In the genomic region with DNA sequence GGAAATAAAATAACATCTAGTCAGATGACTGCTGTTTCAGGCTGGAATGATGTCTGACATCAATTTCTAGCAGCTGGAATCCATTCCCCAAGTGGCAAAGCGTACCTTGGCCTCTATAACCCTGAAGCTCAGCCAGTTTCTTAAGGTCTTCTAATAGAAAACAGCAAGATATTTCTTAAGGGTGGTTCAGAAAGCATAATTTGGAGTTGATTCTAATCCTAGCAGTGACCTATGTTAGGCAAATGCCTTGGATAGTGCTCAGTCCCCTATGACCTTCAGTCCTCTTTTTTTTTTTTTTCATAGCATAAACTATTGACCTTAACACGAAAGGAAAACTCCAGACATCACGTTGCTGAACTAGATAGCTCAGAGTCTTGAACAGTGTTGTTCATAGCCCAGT, we compare ENCODE assay signal across 23 cellular contexts. TPM values are rescaled to one million over a fixed set of nuclear protein-coding genes. Genes with fewer than 3 reads are reported as not detected.
DNase-seq lines count a peak whose midpoint lies in the region; ATAC-seq and TF ChIP-seq lines count a peak whose summit lies in the region.
"Had no signal": no experiment of that assay in that cellular context is flagged by ENCODE, and none has a peak within 500 bp of the region (broad histone marks: within the 10 kb centered on the region; RNA-seq: fewer than 3 reads in every experiment).

No MANE protein-coding gene starts in this region.

- H3K4me3 ChIP-seq in AG10803 (ENCODE audit: low read length) (no peak overlapping the region), esophagus squamous epithelium (no peak overlapping the region), right cardiac atrium (ENCODE audit: low read length) (no peak overlapping the region), stomach smooth muscle (ENCODE audit: low read length in 2 of 2) (no peak overlapping the region), A673 (ENCODE audit: low read depth, low read length, poor library complexity, severe bottlenecking) (no peak overlapping the region)
- H3K4me3 ChIP-seq: SJSA1 had no signal

- no peak overlapping the region for H3K9ac ChIP-seq in stomach smooth muscle (ENCODE audit: low read length in 2 of 2)

- H3K27me3 ChIP-seq in esophagus squamous epithelium (no peaks in the 10 kb centered on the region), right cardiac atrium (ENCODE audit: control insufficient read depth, insufficient read depth) (no peaks in the 10 kb centered on the region), stomach smooth muscle (ENCODE audit: control insufficient read depth in 1 of 2, insufficient read depth in 2 of 2, low read length in 2 of 2) (no peaks in the 10 kb centered on the region), A673 (replicated peaks; ENCODE audit: insufficient read depth, low read depth, low read length, poor library complexity) (no peaks in the 10 kb centered on the region)
- H3K27me3 ChIP-seq: SJSA1 had no signal

- intact Hi-C loops in esophagus squamous epithelium (cut with DNase I) (no loop called here), right cardiac atrium (cut with DNase I) (no loop called here), A673 (cut with micrococcal nuclease; ENCODE audit: unreplicated experiment) (no loop called here), posterior cingulate gyrus (cut with DNase I) (no loop called here)
- intact Hi-C loops in activated T-helper 1 cell treated with anti-CD3 and anti-CD28 coated beads, Interleukin-12 subunit alpha, Interleukin-12 subunit beta, Interleukin-2, Interleukin-4 antibody, amounts not matched to agents 30 ng/mL and 10 ng/mL and 1 ng/mL, durations not matched to agents 14 hours and 24 hours and 36 hours (cut with micrococcal nuclease): no loop called here

- DNase-seq in AG10803 (ENCODE audit: low read depth): peak; percentile 45
- no peak for DNase-seq in esophagus squamous epithelium (lab: John Stamatoyannopoulos, UW)
- DNase-seq in right cardiac atrium: no peak
- DNase-seq in iPS-NIHi11 (ENCODE audit: low spot score): no peak
- DNase-seq in A673 (ENCODE audit: low spot score): no peak
- DNase-seq in activated T-helper 1 cell treated with anti-CD3 and anti-CD28 coated beads, Interleukin-12 subunit alpha, Interleukin-12 subunit beta, Interleukin-2, Interleukin-4 antibody, amounts not matched to agents 30 ng/mL and 10 ng/mL and 1 ng/mL, durations not matched to agents 14 hours and 24 hours and 36 hours (ENCODE audit: low spot score): no peak
- DNase-seq in posterior cingulate gyrus: no peak
- DNase-seq: ACHN; activated CD8-positive, alpha-beta T cell treated with anti-CD3 and anti-CD28 coated beads for 36 hours; activated naive CD4-positive, alpha-beta T cell treated with anti-CD3 and anti-CD28 coated beads, Interleukin-2, amount 10 ng/mL, durations not matched to agents 7 days and 5 days; activated T-cell treated with anti-CD3 and anti-CD28 coated beads, Interleukin-2, amount 50 U/mL, for 1 hour; CD4-positive, CD25-positive, alpha-beta regulatory T cell; DMS153; GF-D8; NCI-H1417; OCI-M1; stimulated activated naive CD4-positive, alpha-beta T cell; T-helper 17 cell had no signal

- H3K36me3 Mint-ChIP-seq in activated T-helper 1 cell treated with anti-CD3 and anti-CD28 coated beads, Interleukin-12 subunit alpha, Interleukin-12 subunit beta, Interleukin-2, Interleukin-4 antibody, amounts not matched to agents 30 ng/mL and 10 ng/mL and 1 ng/mL, durations not matched to agents 14 hours and 24 hours and 36 hours (ENCODE audit: low read depth): no peaks in the 10 kb centered on the region
- H3K36me3 Mint-ChIP-seq: activated naive CD4-positive, alpha-beta T cell treated with anti-CD3 and anti-CD28 coated beads, Interleukin-2, amount 10 ng/mL, durations not matched to agents 7 days and 5 days; CD4-positive, CD25-positive, alpha-beta regulatory T cell had no signal

- peaks cover 0 to 25% (median 0%) of the 10 kb centered on the region in 3 donors for H3K36me3 ChIP-seq in esophagus squamous epithelium
- H3K36me3 ChIP-seq in stomach smooth muscle (ENCODE audit: control insufficient read depth in 2 of 2, insufficient read depth in 2 of 2, low read length in 2 of 2): no peaks in the 10 kb centered on the region
- no peaks in the 10 kb centered on the region for H3K36me3 ChIP-seq in A673 (ENCODE audit: insufficient read depth, low read length, poor library complexity, severe bottlenecking)
- H3K36me3 ChIP-seq: SJSA1 had no signal

- H3K27ac ChIP-seq in esophagus squamous epithelium (peak overlapping the region in 3 of 4 donors; percentile 64 to 85 (median 79)), right cardiac atrium (ENCODE audit: low read length) (peak overlapping the region; percentile 28), stomach smooth muscle (ENCODE audit: low read length) (peak overlapping the region; percentile 13), A673 (ENCODE audit: low read depth, low read length, poor library complexity, severe bottlenecking) (no peak overlapping the region)
- H3K27ac ChIP-seq: SJSA1, VCaP had no signal

- no TSS peak for BruUV-seq in A673 (replicated peaks; lab: Mats Ljungman, UMichigan)

- no peak for TF ChIP-seq CTCF in AG10803 (conservative IDR thresholded peaks at IDR 0.05; ENCODE audit: low read length)
- no peak for TF ChIP-seq CTCF in esophagus squamous epithelium (IDR thresholded peaks at IDR 0.05)
- TF ChIP-seq CTCF in A673 (conservative IDR thresholded peaks at IDR 0.05; ENCODE audit: low read depth, low read length): no peak

- peaks cover 12% of the 10 kb centered on the region for H3K27me3 Mint-ChIP-seq in activated T-helper 1 cell treated with anti-CD3 and anti-CD28 coated beads, Interleukin-12 subunit alpha, Interleukin-12 subunit beta, Interleukin-2, Interleukin-4 antibody, amounts not matched to agents 30 ng/mL and 10 ng/mL and 1 ng/mL, durations not matched to agents 14 hours and 24 hours and 36 hours (ENCODE audit: insufficient read depth)

- no peak overlapping the region for H3K4me3 Mint-ChIP-seq in activated T-helper 1 cell treated with anti-CD3 and anti-CD28 coated beads, Interleukin-12 subunit alpha, Interleukin-12 subunit beta, Interleukin-2, Interleukin-4 antibody, amounts not matched to agents 30 ng/mL and 10 ng/mL and 1 ng/mL, durations not matched to agents 14 hours and 24 hours and 36 hours
- H3K4me3 Mint-ChIP-seq: activated CD8-positive, alpha-beta T cell treated with anti-CD3 and anti-CD28 coated beads for 36 hours; activated naive CD4-positive, alpha-beta T cell treated with anti-CD3 and anti-CD28 coated beads, Interleukin-2, amount 10 ng/mL, durations not matched to agents 7 days and 5 days; T-helper 17 cell had no signal

- H3K4me1 ChIP-seq in esophagus squamous epithelium (peaks cover 0 to 15% (median 6%) of the 10 kb centered on the region in 3 donors), right cardiac atrium (ENCODE audit: control insufficient read depth, insufficient read depth, low read length) (peaks cover 11% of the 10 kb centered on the region), stomach smooth muscle (ENCODE audit: control insufficient read depth, insufficient read depth, low read length) (peaks cover 5% of the 10 kb centered on the region), A673 (ENCODE audit: insufficient read depth, low read length, poor library complexity, severe bottlenecking) (peaks cover 10% of the 10 kb centered on the region)

- TF ChIP-seq POLR2A in esophagus squamous epithelium (IDR thresholded peaks at IDR 0.05): no peak

- ATAC-seq in right cardiac atrium: peak; percentile 36 to 37
- ATAC-seq: activated CD8-positive, alpha-beta T cell treated with anti-CD3 and anti-CD28 coated beads for 36 hours; HepG2; left lobe of liver; T-helper 17 cell had no signal

- POLR2A ChIA-PET in A673 (lab: Charles Lee; ENCODE audit: low non-redundant PET): no interaction called here

- WGBS in esophagus squamous epithelium, 2 donors: 66 to 68% methylated on average over 3 of the region's 3 CpGs
- WGBS in right cardiac atrium: 59% methylated on average over 3 of the region's 3 CpGs

- H3K9me3 Mint-ChIP-seq in activated T-helper 1 cell treated with anti-CD3 and anti-CD28 coated beads, Interleukin-12 subunit alpha, Interleukin-12 subunit beta, Interleukin-2, Interleukin-4 antibody, amounts not matched to agents 30 ng/mL and 10 ng/mL and 1 ng/mL, durations not matched to agents 14 hours and 24 hours and 36 hours: no peaks in the 10 kb centered on the region
- H3K9me3 Mint-ChIP-seq: activated CD8-positive, alpha-beta T cell treated with anti-CD3 and anti-CD28 coated beads for 36 hours; activated naive CD4-positive, alpha-beta T cell treated with anti-CD3 and anti-CD28 coated beads, Interleukin-2, amount 10 ng/mL, durations not matched to agents 7 days and 5 days; CD4-positive, CD25-positive, alpha-beta regulatory T cell had no signal

- no peak overlapping the region for H3K27ac Mint-ChIP-seq in activated T-helper 1 cell treated with anti-CD3 and anti-CD28 coated beads, Interleukin-12 subunit alpha, Interleukin-12 subunit beta, Interleukin-2, Interleukin-4 antibody, amounts not matched to agents 30 ng/mL and 10 ng/mL and 1 ng/mL, durations not matched to agents 14 hours and 24 hours and 36 hours
- H3K27ac Mint-ChIP-seq: activated CD8-positive, alpha-beta T cell treated with anti-CD3 and anti-CD28 coated beads for 36 hours; activated naive CD4-positive, alpha-beta T cell treated with anti-CD3 and anti-CD28 coated beads, Interleukin-2, amount 10 ng/mL, durations not matched to agents 7 days and 5 days; CD4-positive, CD25-positive, alpha-beta regulatory T cell; T-helper 17 cell had no signal

- CTCF ChIA-PET in A673 (lab: Charles Lee): no interaction called here

- no peaks in the 10 kb centered on the region for H3K4me1 Mint-ChIP-seq in activated T-helper 1 cell treated with anti-CD3 and anti-CD28 coated beads, Interleukin-12 subunit alpha, Interleukin-12 subunit beta, Interleukin-2, Interleukin-4 antibody, amounts not matched to agents 30 ng/mL and 10 ng/mL and 1 ng/mL, durations not matched to agents 14 hours and 24 hours and 36 hours (ENCODE audit: low read depth)
- H3K4me1 Mint-ChIP-seq: activated naive CD4-positive, alpha-beta T cell treated with anti-CD3 and anti-CD28 coated beads, Interleukin-2, amount 10 ng/mL, durations not matched to agents 7 days and 5 days; CD4-positive, CD25-positive, alpha-beta regulatory T cell; T-helper 17 cell had no signal

- H3K9me3 ChIP-seq in esophagus squamous epithelium (no peaks in the 10 kb centered on the region), right cardiac atrium (ENCODE audit: control insufficient read depth, low read length) (no peaks in the 10 kb centered on the region), stomach smooth muscle (ENCODE audit: control insufficient read depth in 2 of 2, low read length in 2 of 2) (no peaks in the 10 kb centered on the region), A673 (ENCODE audit: low read depth, low read length, poor library complexity, severe bottlenecking) (no peaks in the 10 kb centered on the region)
- H3K9me3 ChIP-seq: SJSA1 had no signal

RNA-seq across cellular contexts. Expression of a gene that starts 56.5 kb away (rescaled TPM):
- total RNA-seq in esophagus squamous epithelium (10 to 100 TPM in 3 of 4 donors, 1 to 10 TPM in 1; 9.4 to 17.4 (median 15.9) TPM), right cardiac atrium (1 to 10 TPM in 3 of 4 donors, under 1 TPM in 1; 0.99 to 3.0 (median 1.4) TPM), A673 (2021) (0.11 and 0.26 TPM in 2 replicates)
- polyA plus RNA-seq in right cardiac atrium: 0.70 TPM
- total RNA-seq in activated T-helper 1 cell treated with anti-CD3 and anti-CD28 coated beads, Interleukin-12 subunit alpha, Interleukin-12 subunit beta, Interleukin-2, Interleukin-4 antibody, amounts not matched to agents 30 ng/mL and 10 ng/mL and 1 ng/mL, durations not matched to agents 14 hours and 24 hours and 36 hours: 0.16 and 0.22 TPM in 2 replicates
- total RNA-seq: activated CD8-positive, alpha-beta T cell treated with anti-CD3 and anti-CD28 coated beads for 36 hours; CD4-positive, CD25-positive, alpha-beta regulatory T cell; HepG2; T-helper 17 cell had no signal
- polyA plus RNA-seq: CD4-positive, CD25-positive, alpha-beta regulatory T cell had no signal
